Comparison of ENCODE assay signal across 34 cellular contexts in the genomic region with DNA sequence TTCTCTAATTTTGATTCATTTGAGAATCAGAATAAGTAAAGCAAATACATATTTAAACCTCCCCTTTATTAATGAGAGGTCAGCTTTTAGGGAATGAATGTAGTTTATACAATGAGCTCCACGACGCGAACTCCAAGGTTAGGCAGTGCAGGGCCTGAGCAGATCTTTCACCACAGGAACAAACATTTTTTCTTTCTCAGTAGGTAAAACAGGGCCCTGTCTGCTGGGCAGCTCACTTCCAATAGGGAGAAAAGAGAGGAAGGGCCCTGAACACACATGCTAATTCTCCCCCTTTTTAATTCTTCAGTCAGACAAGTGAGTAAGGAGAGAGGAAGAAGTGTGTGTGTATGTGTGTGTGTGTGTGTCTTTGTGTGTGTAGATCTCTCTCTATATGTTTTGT.
"Had no signal": no experiment of that assay in that cellular context is flagged by ENCODE, and none has a peak within 500 bp of the region (broad histone marks: within the 10 kb centered on the region; RNA-seq: fewer than 3 reads in every experiment).

No MANE protein-coding gene starts in this region.

- H3K4me3 Mint-ChIP-seq: activated B cell treated with CpG ODN at 0.5 μM for 24 hours; activated CD4-positive, alpha-beta memory T cell treated with anti-CD3 and anti-CD28 coated beads for 36 hours; activated CD4-positive, alpha-beta T cell treated with anti-CD3 and anti-CD28 coated beads, Interleukin-2, amount 10 ng/mL, durations not matched to agents 24 days and 14 days; activated CD8-positive, alpha-beta T cell treated with anti-CD3 and anti-CD28 coated beads for 36 hours; activated naive CD4-positive, alpha-beta T cell treated with anti-CD3 and anti-CD28 coated beads for 36 hours; activated naive CD8-positive, alpha-beta T cell treated with anti-CD3 and anti-CD28 coated beads for 36 hours; activated T-cell treated with anti-CD3 and anti-CD28 coated beads, Interleukin-2, amount 50 U/mL, for 4 hours; activated T-cell treated with anti-CD3 and anti-CD28 coated beads, Interleukin-2, amount 50 U/mL, for 72 hours; activated T-helper 1 cell treated with anti-CD3 and anti-CD28 coated beads, Interleukin-12 subunit alpha, Interleukin-12 subunit beta, Interleukin-2, Interleukin-4 antibody, amounts not matched to agents 30 ng/mL and 10 ng/mL and 1 ng/mL, durations not matched to agents 14 hours and 24 hours and 36 hours; activated T-helper 17 cell treated with anti-CD3 and anti-CD28 coated beads, Interleukin-2, amount 50 U/mL, for 72 hours; central memory CD8-positive, alpha-beta T cell; T-cell; T-helper 17 cell had no signal

- H3K27ac ChIP-seq: adrenal gland, body of pancreas, brain microvascular endothelial cell, cardiac muscle cell, WERI-Rb-1 had no signal

- ATAC-seq: activated CD8-positive, alpha-beta T cell treated with anti-CD3 and anti-CD28 coated beads for 36 hours; activated naive CD4-positive, alpha-beta T cell treated with anti-CD3 and anti-CD28 coated beads, Interleukin-2, amount 50 U/mL, for 72 hours; activated T-cell treated with anti-CD3 and anti-CD28 coated beads, Interleukin-2, amount 50 U/mL, for 4 hours; activated T-cell treated with anti-CD3 and anti-CD28 coated beads, Interleukin-2, amount 50 U/mL, for 72 hours; activated T-helper 17 cell treated with anti-CD3 and anti-CD28 coated beads, Interleukin-2, amount 50 U/mL, for 72 hours; body of pancreas; T-cell; T-helper 17 cell had no signal

- H3K27me3 ChIP-seq: adrenal gland, body of pancreas, brain microvascular endothelial cell, cardiac muscle cell had no signal

- H3K4me1 ChIP-seq: adrenal gland, body of pancreas had no signal

- H3K36me3 ChIP-seq: adrenal gland, brain microvascular endothelial cell, cardiac muscle cell, WERI-Rb-1 had no signal

- H3K27ac Mint-ChIP-seq: activated B cell treated with CpG ODN at 0.5 μM for 24 hours; activated CD4-positive, alpha-beta memory T cell treated with anti-CD3 and anti-CD28 coated beads for 36 hours; activated CD4-positive, alpha-beta T cell treated with anti-CD3 and anti-CD28 coated beads, Interleukin-2, amount 10 ng/mL, durations not matched to agents 24 days and 14 days; activated CD8-positive, alpha-beta T cell treated with anti-CD3 and anti-CD28 coated beads for 36 hours; activated naive CD4-positive, alpha-beta T cell treated with anti-CD3 and anti-CD28 coated beads for 36 hours; activated naive CD4-positive, alpha-beta T cell treated with anti-CD3 and anti-CD28 coated beads, Interleukin-2, amount 50 U/mL, for 72 hours; activated naive CD8-positive, alpha-beta T cell treated with anti-CD3 and anti-CD28 coated beads for 36 hours; activated T-cell treated with anti-CD3 and anti-CD28 coated beads, Interleukin-2, amount 50 U/mL, for 72 hours; activated T-helper 1 cell treated with anti-CD3 and anti-CD28 coated beads, Interleukin-12 subunit alpha, Interleukin-12 subunit beta, Interleukin-2, Interleukin-4 antibody, amounts not matched to agents 30 ng/mL and 10 ng/mL and 1 ng/mL, durations not matched to agents 14 hours and 24 hours and 36 hours; activated T-helper 17 cell treated with anti-CD3 and anti-CD28 coated beads, Interleukin-2, amount 50 U/mL, for 72 hours; T-cell; T-helper 17 cell had no signal

- H3K4me1 Mint-ChIP-seq: activated B cell treated with CpG ODN at 0.5 μM for 24 hours; activated CD4-positive, alpha-beta T cell treated with anti-CD3 and anti-CD28 coated beads, Interleukin-2, amount 10 ng/mL, durations not matched to agents 24 days and 14 days; activated naive CD8-positive, alpha-beta T cell treated with anti-CD3 and anti-CD28 coated beads for 36 hours; activated T-helper 17 cell treated with anti-CD3 and anti-CD28 coated beads, Interleukin-2, amount 50 U/mL, for 72 hours; central memory CD8-positive, alpha-beta T cell; T-cell; T-helper 17 cell had no signal

- H3K9me3 ChIP-seq: adrenal gland, body of pancreas had no signal

- DNase-seq: activated B cell treated with CpG ODN at 0.5 μM for 24 hours; activated CD4-positive, alpha-beta memory T cell treated with anti-CD3 and anti-CD28 coated beads for 36 hours; activated CD4-positive, alpha-beta T cell treated with anti-CD3 and anti-CD28 coated beads for 4 hours; activated CD4-positive, alpha-beta T cell treated with anti-CD3 and anti-CD28 coated beads, Interleukin-2, amount 10 ng/mL, durations not matched to agents 24 days and 14 days; activated CD4-positive, alpha-beta T cell treated with anti-CD3 and anti-CD28 coated beads, Interleukin-2, amount 50 U/mL, for 1 hour; activated CD4-positive, alpha-beta T cell treated with anti-CD3 and anti-CD28 coated beads, Interleukin-2, amount 50 U/mL, for 4 hours; activated CD4-positive, CD25-positive, alpha-beta regulatory T cell treated with anti-CD3 and anti-CD28 coated beads, Interleukin-2, amount 50 U/mL, for 72 hours; activated CD8-positive, alpha-beta memory T cell treated with anti-CD3 and anti-CD28 coated beads, Interleukin-2, amount 50 U/mL, for 4 hours; activated CD8-positive, alpha-beta T cell treated with anti-CD3 and anti-CD28 coated beads for 36 hours; activated effector memory CD4-positive, alpha-beta T cell treated with anti-CD3 and anti-CD28 coated beads, Interleukin-2, amount 50 U/mL, for 16 hours; activated gamma-delta T cell treated with Interleukin-2 at 50 U/mL for 16 hours; activated naive CD4-positive, alpha-beta T cell; activated naive CD4-positive, alpha-beta T cell treated with anti-CD3 and anti-CD28 coated beads for 36 hours; activated naive CD4-positive, alpha-beta T cell treated with anti-CD3 and anti-CD28 coated beads, Interleukin-2, amount 50 U/mL, for 16 hours; activated naive CD8-positive, alpha-beta T cell treated with anti-CD3 and anti-CD28 coated beads for 36 hours; activated T-cell treated with anti-CD3 and anti-CD28 coated beads for 4 hours; activated T-cell treated with anti-CD3 and anti-CD28 coated beads, Interleukin-2, amount 50 U/mL, for 1 hour; activated T-cell treated with anti-CD3 and anti-CD28 coated beads, Interleukin-2, amount 50 U/mL, for 4 hours; activated T-cell treated with anti-CD3 and anti-CD28 coated beads, Interleukin-2, amount 50 U/mL, for 72 hours; adrenal gland; amniotic stem cell; aorta; body of pancreas; brain microvascular endothelial cell; caudate nucleus; cerebellar nuclear complex; T-cell; T-helper 17 cell; WERI-Rb-1 had no signal

- H3K27me3 Mint-ChIP-seq: activated B cell treated with CpG ODN at 0.5 μM for 24 hours; activated CD4-positive, alpha-beta memory T cell treated with anti-CD3 and anti-CD28 coated beads for 36 hours; activated CD4-positive, alpha-beta T cell treated with anti-CD3 and anti-CD28 coated beads, Interleukin-2, amount 10 ng/mL, durations not matched to agents 24 days and 14 days; activated CD8-positive, alpha-beta T cell treated with anti-CD3 and anti-CD28 coated beads for 36 hours; activated naive CD8-positive, alpha-beta T cell treated with anti-CD3 and anti-CD28 coated beads for 36 hours; activated T-helper 17 cell treated with anti-CD3 and anti-CD28 coated beads, Interleukin-2, amount 50 U/mL, for 72 hours; central memory CD8-positive, alpha-beta T cell; T-cell; T-helper 17 cell had no signal

- H3K4me3 ChIP-seq: adrenal gland, body of pancreas, cardiac muscle cell had no signal

- H3K9me3 Mint-ChIP-seq: activated B cell treated with CpG ODN at 0.5 μM for 24 hours; activated CD4-positive, alpha-beta memory T cell treated with anti-CD3 and anti-CD28 coated beads for 36 hours; activated CD4-positive, alpha-beta T cell treated with anti-CD3 and anti-CD28 coated beads, Interleukin-2, amount 10 ng/mL, durations not matched to agents 24 days and 14 days; activated naive CD4-positive, alpha-beta T cell treated with anti-CD3 and anti-CD28 coated beads for 36 hours; activated naive CD8-positive, alpha-beta T cell treated with anti-CD3 and anti-CD28 coated beads for 36 hours; activated T-cell treated with anti-CD3 and anti-CD28 coated beads, Interleukin-2, amount 50 U/mL, for 4 hours; activated T-helper 1 cell treated with anti-CD3 and anti-CD28 coated beads, Interleukin-12 subunit alpha, Interleukin-12 subunit beta, Interleukin-2, Interleukin-4 antibody, amounts not matched to agents 30 ng/mL and 10 ng/mL and 1 ng/mL, durations not matched to agents 14 hours and 24 hours and 36 hours had no signal

- H3K36me3 Mint-ChIP-seq: activated CD4-positive, alpha-beta memory T cell treated with anti-CD3 and anti-CD28 coated beads for 36 hours; activated naive CD4-positive, alpha-beta T cell treated with anti-CD3 and anti-CD28 coated beads, Interleukin-2, amount 50 U/mL, for 72 hours; activated naive CD8-positive, alpha-beta T cell treated with anti-CD3 and anti-CD28 coated beads for 36 hours; T-cell had no signal
